In the genomic region with DNA sequence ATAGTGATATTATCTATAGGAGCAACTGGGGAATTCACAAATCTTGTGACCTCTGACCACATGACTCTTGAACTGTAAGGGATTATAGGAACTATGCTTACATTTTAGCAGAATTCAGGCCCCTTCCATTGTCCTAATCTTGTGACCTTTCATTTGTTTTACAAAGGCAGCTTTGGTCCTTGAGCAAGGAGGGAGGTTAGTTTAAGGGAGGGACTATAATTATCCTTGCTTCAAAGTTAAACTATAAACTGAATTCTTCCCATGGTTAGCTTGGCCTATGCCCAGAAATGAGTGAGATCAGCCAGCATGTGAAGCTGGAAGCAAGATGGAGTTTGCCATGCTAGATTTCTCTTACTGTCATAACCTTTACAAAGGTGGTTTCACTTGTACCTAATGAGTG, we compare ENCODE assay signal across 17 cellular contexts.
"Had no signal": no experiment of that assay in that cellular context is flagged by ENCODE, and none has a peak within 500 bp of the region (broad histone marks: within the 10 kb centered on the region; RNA-seq: fewer than 3 reads in every experiment).

No MANE protein-coding gene starts in this region.

- H3K4me1 ChIP-seq: breast epithelium, sigmoid colon had no signal

- H3K4me3 ChIP-seq: breast epithelium, gastrocnemius medialis, hepatocyte, sigmoid colon, upper lobe of left lung had no signal

- H3K27ac ChIP-seq: breast epithelium, gastrocnemius medialis, hepatocyte, neutrophil, upper lobe of left lung had no signal

- DNase-seq: activated CD4-positive, alpha-beta T cell treated with anti-CD3 and anti-CD28 coated beads, Interleukin-2, amount 50 U/mL, for 1 hour; activated T-cell treated with anti-CD3 and anti-CD28 coated beads, Interleukin-2, amount 50 U/mL, for 1 hour; amygdala; dermis blood vessel endothelial cell; gastrocnemius medialis; mammary epithelial cell; naive thymus-derived CD4-positive, alpha-beta T cell; posterior cingulate gyrus; sigmoid colon; stimulated activated CD4-positive, alpha-beta T cell treated with anti-CD3 and anti-CD28 coated beads, Interleukin-12 subunit alpha, Interleukin-12 subunit beta, amount 100 ng/mL, for 4 hours; stimulated activated naive CD4-positive, alpha-beta T cell treated with Interleukin-2 at 50 U/mL for 16 hours; T-helper 2 cell; upper lobe of left lung had no signal

- H2AFZ ChIP-seq: hepatocyte had no signal

- H3K4me2 ChIP-seq: hepatocyte had no signal

- ATAC-seq: activated naive CD4-positive, alpha-beta T cell treated with anti-CD3 and anti-CD28 coated beads, Interleukin-2, amount 50 U/mL, for 72 hours; gastrocnemius medialis; naive thymus-derived CD4-positive, alpha-beta T cell had no signal

- H3K79me2 ChIP-seq: hepatocyte had no signal

- H3K9me3 ChIP-seq: gastrocnemius medialis, neutrophil, sigmoid colon, upper lobe of left lung had no signal

- H3K36me3 ChIP-seq: breast epithelium, gastrocnemius medialis, neutrophil, sigmoid colon, upper lobe of left lung had no signal

- H3K27me3 ChIP-seq: breast epithelium, gastrocnemius medialis, hepatocyte, neutrophil, sigmoid colon, upper lobe of left lung had no signal
